Comparison of ENCODE assay signal across 11 cellular contexts in the genomic region with DNA sequence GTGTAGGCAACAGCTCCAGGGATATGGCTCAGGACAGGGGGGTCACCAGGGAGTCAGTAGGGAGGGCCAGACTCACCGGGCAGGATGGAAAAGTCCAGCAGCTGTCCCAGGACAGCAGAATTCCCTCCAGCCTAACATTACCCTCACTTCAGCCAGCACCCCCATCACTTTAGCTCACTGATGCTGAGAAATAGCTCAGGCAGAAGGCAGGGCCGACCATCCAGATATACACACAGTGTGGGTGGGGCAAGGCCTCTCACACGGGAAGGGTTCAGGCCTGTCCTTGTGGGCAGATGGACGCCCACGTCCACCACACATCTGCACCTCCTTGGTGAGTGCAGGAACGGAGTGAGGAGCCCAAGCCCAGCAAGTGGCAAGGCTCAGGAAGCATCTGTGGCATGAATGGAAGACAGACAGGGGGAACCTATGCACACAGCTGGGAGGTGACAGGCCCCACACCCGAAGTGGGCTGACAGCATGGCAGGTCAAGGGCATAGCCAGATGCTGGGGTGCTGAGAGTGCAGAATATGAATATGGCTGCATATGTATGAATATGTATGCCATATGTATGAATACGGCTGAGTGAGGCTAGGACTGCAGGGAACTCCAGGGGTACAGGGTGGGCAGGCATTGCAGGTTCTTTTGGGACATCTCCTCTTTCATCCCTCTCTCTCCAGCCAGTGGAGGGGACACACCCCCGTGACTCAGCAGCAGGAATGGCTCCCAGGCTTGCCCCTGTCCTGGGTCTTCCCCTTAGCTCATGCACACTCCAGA. TPM values are rescaled to one million over a fixed set of nuclear protein-coding genes. Genes with fewer than 3 reads are reported as not detected.
DNase-seq lines count a peak whose midpoint lies in the region; ATAC-seq and TF ChIP-seq lines count a peak whose summit lies in the region.
"Had no signal": no experiment of that assay in that cellular context is flagged by ENCODE, and none has a peak within 500 bp of the region (broad histone marks: within the 10 kb centered on the region; RNA-seq: fewer than 3 reads in every experiment).

No MANE protein-coding gene starts in this region.

- H3K4me2 ChIP-seq in BLaER1 treated with 17β-estradiol and CSF1 and Interleukin-3, amounts not matched to agents 10 nM and 100 nM = peak overlapping the region; percentile 42 to 86 (median 67); a peak in 19 of 22 replicates

- no peak for ATAC-seq in HG03520 (IDR thresholded peaks at IDR 0.05; ENCODE audit: unreplicated experiment)
- ATAC-seq: T-helper 17 cell had no signal

- peak; percentile 63 for DNase-seq in M059J (ENCODE audit: low read depth)
- DNase-seq in epithelial cell of esophagus (ENCODE audit: low read depth) = peak; percentile 65
- no peak for DNase-seq in BE2C
- no peak for DNase-seq in stimulated activated naive CD4-positive, alpha-beta T cell (lab: John Stamatoyannopoulos, UW)
- no peak for DNase-seq in NCI-H748 treated with DMSO at 0.1 percent for 48 hours (lab: John Stamatoyannopoulos, UW)
- DNase-seq: left cardiac atrium, NCI-H446, T-helper 17 cell had no signal

- H3K27ac ChIP-seq in BLaER1 treated with 17β-estradiol and CSF1 and Interleukin-3, amounts not matched to agents 10 nM and 100 nM = peak overlapping the region in 3 of 11 experiments; percentile 2 to 68 (median 15); a peak in 2 of 22 replicates
- peak overlapping the region; percentile 44 for H3K27ac ChIP-seq in neutrophil

- peaks cover 0 to 32% (median 11%) of the 10 kb centered on the region in 11 experiments; a peak in 9 of 22 replicates for H3K36me3 ChIP-seq in BLaER1 treated with 17β-estradiol and CSF1 and Interleukin-3, amounts not matched to agents 10 nM and 100 nM
- H3K36me3 ChIP-seq in neutrophil = peaks cover 6% of the 10 kb centered on the region
- no peaks in the 10 kb centered on the region; the same call in 1 of the 2 replicates for H3K36me3 ChIP-seq in BE2C

- TF ChIP-seq CTCF in epithelial cell of esophagus (IDR thresholded peaks at IDR 0.05; ENCODE audit: insufficient read depth, low read depth, low read length, missing control alignments) = no peak
- TF ChIP-seq CTCF in neutrophil (IDR thresholded peaks at IDR 0.05) = no peak
- no peak for TF ChIP-seq CTCF in BE2C (IDR thresholded peaks at IDR 0.05; ENCODE audit: low read depth, low read length)

- peaks cover 53 to 100% (median 85%) of the 10 kb centered on the region in 11 experiments for H4K20me1 ChIP-seq in BLaER1 treated with 17β-estradiol and CSF1 and Interleukin-3, amounts not matched to agents 10 nM and 100 nM

- no peaks in the 10 kb centered on the region for H3K27me3 ChIP-seq in BLaER1 treated with 17β-estradiol and CSF1 and Interleukin-3, amounts not matched to agents 10 nM and 100 nM
- H3K27me3 ChIP-seq in neutrophil = no peaks in the 10 kb centered on the region
- H3K27me3 ChIP-seq in BE2C = no peaks in the 10 kb centered on the region

- H3K9me3 ChIP-seq in BLaER1 treated with 17β-estradiol and CSF1 and Interleukin-3, amounts not matched to agents 10 nM and 100 nM (replicated peaks in 1 of 11) = peaks cover 0 to 20% (median 8%) of the 10 kb centered on the region in 11 experiments; a peak in 8 of 22 replicates
- no peaks in the 10 kb centered on the region for H3K9me3 ChIP-seq in neutrophil
- H3K9me3 ChIP-seq in BE2C = no peaks in the 10 kb centered on the region

- H3K4me1 ChIP-seq in BLaER1 treated with 17β-estradiol and CSF1 and Interleukin-3, amounts not matched to agents 10 nM and 100 nM = peaks cover 78 to 92% (median 85%) of the 10 kb centered on the region in 10 experiments
- peaks cover 45 to 51% of the 10 kb centered on the region in 2 experiments for H3K4me1 ChIP-seq in neutrophil (ENCODE audit: control insufficient read depth in 1 of 2, insufficient read depth in 1 of 2, low read depth in 1 of 2, low read length in 1 of 2)
- H3K4me1 ChIP-seq in BE2C = peaks cover 15% of the 10 kb centered on the region; the same call in 1 of the 2 replicates

- no peak overlapping the region for H3K4me3 ChIP-seq in BLaER1 treated with 17β-estradiol and CSF1 and Interleukin-3, amounts not matched to agents 10 nM and 100 nM
- H3K4me3 ChIP-seq in epithelial cell of esophagus (ENCODE audit: low read length) (no peak overlapping the region), neutrophil (ENCODE audit: low read depth in 1 of 2, low read length in 1 of 2) (no peak overlapping the region), BE2C (ENCODE audit: low read depth, low read length) (no peak overlapping the region)

- 0 out of 22 replicates have a peak overlapping the region, but pooled peaks of 1 of the 11 experiments have one; percentile 9 for H3K9ac ChIP-seq in BLaER1 treated with 17β-estradiol and CSF1 and Interleukin-3, amounts not matched to agents 10 nM and 100 nM

RNA-seq across cellular contexts. Expression of gene BICD2, which starts 17.0 kb away (rescaled TPM):
- 22.2 and 39.0 TPM in 2 replicates for total RNA-seq in M059J (2014; rRNA removed; shearing (Covaris generic))
- 49.5 TPM for polyA plus RNA-seq in BE2C (2012; ENCODE audit: insufficient read depth, insufficient read length, low read depth)

Comparison
In these comparisons a context has a peak if more than half of its experiments do, and no peak if none do; other contexts are left out.
1. DNase-seq: peak in M059J (single experiment) and epithelial cell of esophagus (single experiment); none in BE2C (single experiment), stimulated activated naive CD4-positive, alpha-beta T cell (0 of 6) and NCI-H748 treated with DMSO at 0.1 percent for 48 hours (single experiment).